Comparison of ENCODE assay signal across 10 cellular contexts in the genomic region with DNA sequence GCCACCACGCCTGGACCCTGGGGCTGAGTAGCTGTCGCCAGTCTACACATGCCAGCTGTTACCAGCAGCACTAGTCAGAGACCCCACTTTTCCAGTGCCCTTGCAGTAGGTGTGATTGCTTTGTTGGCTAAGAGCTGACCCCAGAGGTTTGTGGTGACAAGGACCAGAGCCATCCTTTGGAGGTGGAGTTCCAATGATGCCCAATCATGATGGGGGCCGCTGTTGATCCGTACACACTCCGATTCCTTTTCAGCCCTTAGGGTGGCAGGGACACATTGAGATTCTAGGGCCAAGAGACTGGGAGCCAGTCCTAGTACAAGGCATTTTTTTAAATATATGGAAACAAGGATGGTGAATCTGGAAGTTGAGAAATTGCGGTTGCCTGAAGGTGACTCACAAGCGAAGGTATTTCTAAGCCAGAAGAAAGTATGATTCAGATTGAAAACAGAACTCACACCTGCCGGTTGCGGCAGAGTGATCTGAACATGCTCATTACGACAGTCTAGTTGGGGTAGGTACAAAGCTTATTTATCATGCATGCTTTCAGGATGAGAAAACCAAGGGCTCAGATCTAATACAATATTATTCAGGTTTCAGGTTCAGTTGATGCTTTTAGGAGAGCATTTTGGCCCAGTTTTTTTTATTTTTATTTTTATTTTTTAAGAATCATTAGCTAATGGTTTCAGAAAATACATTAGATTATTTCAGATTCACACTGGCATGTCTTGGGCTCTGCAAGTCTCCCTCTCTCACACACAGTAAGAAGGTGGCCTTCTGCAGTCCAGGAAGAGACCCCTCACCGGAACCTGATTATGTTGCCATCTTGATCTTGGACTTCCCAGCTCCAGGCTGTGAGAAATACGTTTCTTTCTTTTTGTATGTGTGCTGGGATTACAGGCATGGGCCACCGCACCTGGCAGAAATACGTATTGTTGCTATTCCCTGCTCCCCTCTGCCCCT.
DNase-seq lines count a peak whose midpoint lies in the region; ATAC-seq and TF ChIP-seq lines count a peak whose summit lies in the region.
"Had no signal": no experiment of that assay in that cellular context is flagged by ENCODE, and none has a peak within 500 bp of the region (broad histone marks: within the 10 kb centered on the region; RNA-seq: fewer than 3 reads in every experiment).

No MANE protein-coding gene starts in this region.

- DNase-seq in activated T-cell treated with anti-CD3 and anti-CD28 coated beads for 48 hours (ENCODE audit: low read depth) (peak; percentile 11), DMS153 (lab: John Stamatoyannopoulos, UW) (no peak), COR-L47 (lab: John Stamatoyannopoulos, UW) (no peak), coronary artery (ENCODE audit: low spot score) (no peak)
- no peak for DNase-seq in activated T-cell treated with anti-CD3 and anti-CD28 coated beads, Interleukin-2, amount 50 U/mL, for 1 hour
- peak; percentile 46 to 52 for DNase-seq in activated T-cell treated with anti-CD3 and anti-CD28 coated beads, Interleukin-2, amount 50 U/mL, for 48 hours
- DNase-seq in stimulated activated effector memory CD8-positive, alpha-beta T cell treated with anti-CD3 and anti-CD28 coated beads, Interleukin-12 subunit alpha, Interleukin-12 subunit beta, amount 100 ng/mL, for 72 hours (ENCODE audit: low spot score in 2 of 2): peak in 1 of 2 donors; percentile 50

- H3K27ac Mint-ChIP-seq in stimulated activated effector memory CD8-positive, alpha-beta T cell treated with anti-CD3 and anti-CD28 coated beads, Interleukin-12 subunit alpha, Interleukin-12 subunit beta, amount 100 ng/mL, for 72 hours: no peak overlapping the region
- H3K27ac Mint-ChIP-seq: B cell had no signal

- no peaks in the 10 kb centered on the region for H3K4me1 Mint-ChIP-seq in stimulated activated effector memory CD8-positive, alpha-beta T cell treated with anti-CD3 and anti-CD28 coated beads, Interleukin-12 subunit alpha, Interleukin-12 subunit beta, amount 100 ng/mL, for 72 hours

- no peak for TF ChIP-seq CTCF in coronary artery (IDR thresholded peaks at IDR 0.05)

- H3K4me3 ChIP-seq in coronary artery: no peak overlapping the region
- H3K4me3 ChIP-seq: SK-N-MC had no signal

- no peaks in the 10 kb centered on the region for H3K9me3 Mint-ChIP-seq in stimulated activated effector memory CD8-positive, alpha-beta T cell treated with anti-CD3 and anti-CD28 coated beads, Interleukin-12 subunit alpha, Interleukin-12 subunit beta, amount 100 ng/mL, for 72 hours

- peak; percentile 92 for ATAC-seq in HG03060 (IDR thresholded peaks at IDR 0.05; ENCODE audit: low read depth, unreplicated experiment)
- peak; percentile 90 for ATAC-seq in stimulated activated effector memory CD8-positive, alpha-beta T cell treated with anti-CD3 and anti-CD28 coated beads, Interleukin-12 subunit alpha, Interleukin-12 subunit beta, amount 100 ng/mL, for 72 hours

- no peak overlapping the region for H3K27ac ChIP-seq in coronary artery
- H3K27ac ChIP-seq: SK-N-MC had no signal

- no peaks in the 10 kb centered on the region for H3K36me3 Mint-ChIP-seq in stimulated activated effector memory CD8-positive, alpha-beta T cell treated with anti-CD3 and anti-CD28 coated beads, Interleukin-12 subunit alpha, Interleukin-12 subunit beta, amount 100 ng/mL, for 72 hours

- H3K4me3 Mint-ChIP-seq in stimulated activated effector memory CD8-positive, alpha-beta T cell treated with anti-CD3 and anti-CD28 coated beads, Interleukin-12 subunit alpha, Interleukin-12 subunit beta, amount 100 ng/mL, for 72 hours: no peak overlapping the region
- H3K4me3 Mint-ChIP-seq: B cell had no signal

Comparison
In these comparisons a context has a peak if more than half of its experiments do, and no peak if none do; other contexts are left out.
1. DNase-seq: peak in activated T-cell treated with anti-CD3 and anti-CD28 coated beads for 48 hours (single experiment) and activated T-cell treated with anti-CD3 and anti-CD28 coated beads, Interleukin-2, amount 50 U/mL, for 48 hours (2 of 2); none in activated T-cell treated with anti-CD3 and anti-CD28 coated beads, Interleukin-2, amount 50 U/mL, for 1 hour (single experiment), DMS153 (single experiment), COR-L47 (single experiment) and coronary artery (single experiment).